Comparison of ENCODE assay signal across 2 cellular contexts in genomic region chr6:41892921-41893564, GRCh38.
TF ChIP-seq lines count a peak whose summit lies in the region.

No MANE protein-coding gene starts in this region.

TF ChIP-seq in GM23338, 12 proteins besides CTCF, POLR2A, EP300 and RAD21:
- TF ChIP-seq EZH2 (IDR thresholded peaks at IDR 0.05; ENCODE audit: low read depth, unreplicated experiment) (no peak), NANOG (IDR thresholded peaks at IDR 0.05; ENCODE audit: borderline replicate concordance) (no peak), POLR2AphosphoS5 (IDR thresholded peaks at IDR 0.05; ENCODE audit: low read depth) (no peak), ZNF114 (CRISPR knock-in tag; IDR thresholded peaks at IDR 0.05) (no peak)
TF ChIP-seq in GM23338: peak in this region for 0.

TF ChIP-seq in SK-N-SH treated with all-trans-retinoic acid at 6 μM for 48 hours, 23 proteins besides CTCF, POLR2A, EP300 and RAD21:
- TF ChIP-seq POU6F1 (CRISPR knock-in tag; IDR thresholded peaks at IDR 0.05; ENCODE audit: borderline replicate concordance, low read depth) (no peak), ESRRG (CRISPR knock-in tag; IDR thresholded peaks at IDR 0.05) (no peak), TSHZ2 (CRISPR knock-in tag; IDR thresholded peaks at IDR 0.05) (no peak), ZFP30 (CRISPR knock-in tag; IDR thresholded peaks at IDR 0.05) (no peak), CSDC2 (CRISPR knock-in tag; IDR thresholded peaks at IDR 0.05) (no peak), CSRNP3 (CRISPR knock-in tag; IDR thresholded peaks at IDR 0.05) (no peak), CREB5 (CRISPR knock-in tag; IDR thresholded peaks at IDR 0.05; ENCODE audit: low read depth) (no peak), ISL1 (CRISPR knock-in tag; IDR thresholded peaks at IDR 0.05) (no peak), RARB (CRISPR knock-in tag; IDR thresholded peaks at IDR 0.05) (no peak), OSR1 (CRISPR knock-in tag; IDR thresholded peaks at IDR 0.05) (no peak), PATZ1 (CRISPR knock-in tag; IDR thresholded peaks at IDR 0.05; ENCODE audit: borderline replicate concordance) (no peak)
